11 cellular contexts compared by ENCODE assay signal in genomic region chr9:112447283-112447761, GRCh38. TPM values are rescaled to one million over a fixed set of nuclear protein-coding genes. Genes with fewer than 3 reads are reported as not detected.
DNase-seq lines count a peak whose midpoint lies in the region; ATAC-seq, FAIRE-seq and TF ChIP-seq lines count a peak whose summit lies in the region.
"Had no signal": no experiment of that assay in that cellular context is flagged by ENCODE, and none has a peak within 500 bp of the region (broad histone marks: within the 10 kb centered on the region; RNA-seq: fewer than 3 reads in every experiment).

No MANE protein-coding gene starts in this region.

- DNase-seq in GM04503 (ENCODE audit: low read depth) (peak; percentile 72), NOMO-1 treated with dmso at 0.1 percent for 144 hours (lab: John Stamatoyannopoulos, UW; ENCODE audit: unreplicated experiment) (peak; percentile 45), fibroblast of mammary gland (ENCODE audit: low read depth) (peak; percentile 69), psoas muscle (no peak), D721Med (ENCODE audit: insufficient read length, low spot score) (no peak), SIG-M5 treated with dmso at 0.1 percent for 504 hours (lab: John Stamatoyannopoulos, UW; ENCODE audit: unreplicated experiment) (no peak), RCC 7860 (ENCODE audit: low spot score) (no peak)
- DNase-seq in activated CD8-positive, alpha-beta memory T cell treated with anti-CD3 and anti-CD28 coated beads for 24 hours, result no peak
- DNase-seq: cerebellar nuclear complex, NCI-H2227 treated with DMSO at 0.1 percent for 48 hours had no signal

- FAIRE-seq in D721Med (lab: Jason Lieb, UNC) (no peak), RCC 7860 (lab: Jason Lieb, UNC) (no peak)

- intact Hi-C loops in psoas muscle (cut with DNase I), result no loop called here

- TF ChIP-seq CTCF in fibroblast of mammary gland (conservative IDR thresholded peaks at IDR 0.05; ENCODE audit: control insufficient read depth, insufficient read depth, low read depth, low read length) (no peak), psoas muscle (IDR thresholded peaks at IDR 0.05) (no peak), D721Med (IDR thresholded peaks at IDR 0.05; ENCODE audit: insufficient read depth, missing control alignments) (no peak)

- peaks cover 0 to 26% of the 10 kb centered on the region in 2 donors for H3K36me3 ChIP-seq in psoas muscle (ENCODE audit: insufficient read depth in 1 of 2, low read depth in 1 of 2)

- 23 to 39% (median 27%) methylated on average over 2 of the region's 2 CpGs for WGBS in psoas muscle, 3 donors

- H3K4me3 ChIP-seq in fibroblast of mammary gland (ENCODE audit: control insufficient read depth, low read depth, low read length) (no peak overlapping the region), psoas muscle (no peak overlapping the region)
- H3K4me3 ChIP-seq: tibial nerve had no signal

- no peaks in the 10 kb centered on the region for H3K9me3 ChIP-seq in psoas muscle
- H3K9me3 ChIP-seq: tibial nerve had no signal

- ATAC-seq in psoas muscle, result peak; percentile 83 to 97 (median 91)

- peaks cover 11% of the 10 kb centered on the region for H3K4me1 ChIP-seq in psoas muscle
- H3K4me1 ChIP-seq: tibial nerve had no signal

- H3K27me3 ChIP-seq in psoas muscle (ENCODE audit: insufficient read depth in 3 of 3, low read length in 2 of 3), result no peaks in the 10 kb centered on the region
- H3K27me3 ChIP-seq: tibial nerve had no signal

- peak overlapping the region; percentile 52 for H3K27ac ChIP-seq in psoas muscle
- H3K27ac ChIP-seq: tibial nerve had no signal

RNA-seq across cellular contexts. Expression of gene KIAA1958, which starts 39.3 kb away (rescaled TPM):
- 1 to 10 TPM; 1.5 to 4.1 (median 3.2) TPM for total RNA-seq in psoas muscle
- polyA plus RNA-seq in psoas muscle, result 1 to 10 TPM in 1 of 3 donors, under 1 TPM in 2; 0.56 to 1.4 (median 0.57) TPM

Comparison
In these comparisons a context has a peak if more than half of its experiments do, and no peak if none do; other contexts are left out.
1. DNase-seq: peak in GM04503 (single experiment), NOMO-1 treated with dmso at 0.1 percent for 144 hours (single experiment) and fibroblast of mammary gland (single experiment); none in psoas muscle (0 of 2), D721Med (single experiment), SIG-M5 treated with dmso at 0.1 percent for 504 hours (single experiment), activated CD8-positive, alpha-beta memory T cell treated with anti-CD3 and anti-CD28 coated beads for 24 hours (single experiment) and RCC 7860 (single experiment).